1 cellular context compared by ENCODE assay signal in genomic region chr10:63155388-63156028, GRCh38.
TF ChIP-seq lines count a peak whose summit lies in the region.

No MANE protein-coding gene starts in this region.

TF ChIP-seq in GM23338, 12 proteins besides CTCF, POLR2A, EP300 and RAD21 (continued from another document):
- TF ChIP-seq, protein P1, sequence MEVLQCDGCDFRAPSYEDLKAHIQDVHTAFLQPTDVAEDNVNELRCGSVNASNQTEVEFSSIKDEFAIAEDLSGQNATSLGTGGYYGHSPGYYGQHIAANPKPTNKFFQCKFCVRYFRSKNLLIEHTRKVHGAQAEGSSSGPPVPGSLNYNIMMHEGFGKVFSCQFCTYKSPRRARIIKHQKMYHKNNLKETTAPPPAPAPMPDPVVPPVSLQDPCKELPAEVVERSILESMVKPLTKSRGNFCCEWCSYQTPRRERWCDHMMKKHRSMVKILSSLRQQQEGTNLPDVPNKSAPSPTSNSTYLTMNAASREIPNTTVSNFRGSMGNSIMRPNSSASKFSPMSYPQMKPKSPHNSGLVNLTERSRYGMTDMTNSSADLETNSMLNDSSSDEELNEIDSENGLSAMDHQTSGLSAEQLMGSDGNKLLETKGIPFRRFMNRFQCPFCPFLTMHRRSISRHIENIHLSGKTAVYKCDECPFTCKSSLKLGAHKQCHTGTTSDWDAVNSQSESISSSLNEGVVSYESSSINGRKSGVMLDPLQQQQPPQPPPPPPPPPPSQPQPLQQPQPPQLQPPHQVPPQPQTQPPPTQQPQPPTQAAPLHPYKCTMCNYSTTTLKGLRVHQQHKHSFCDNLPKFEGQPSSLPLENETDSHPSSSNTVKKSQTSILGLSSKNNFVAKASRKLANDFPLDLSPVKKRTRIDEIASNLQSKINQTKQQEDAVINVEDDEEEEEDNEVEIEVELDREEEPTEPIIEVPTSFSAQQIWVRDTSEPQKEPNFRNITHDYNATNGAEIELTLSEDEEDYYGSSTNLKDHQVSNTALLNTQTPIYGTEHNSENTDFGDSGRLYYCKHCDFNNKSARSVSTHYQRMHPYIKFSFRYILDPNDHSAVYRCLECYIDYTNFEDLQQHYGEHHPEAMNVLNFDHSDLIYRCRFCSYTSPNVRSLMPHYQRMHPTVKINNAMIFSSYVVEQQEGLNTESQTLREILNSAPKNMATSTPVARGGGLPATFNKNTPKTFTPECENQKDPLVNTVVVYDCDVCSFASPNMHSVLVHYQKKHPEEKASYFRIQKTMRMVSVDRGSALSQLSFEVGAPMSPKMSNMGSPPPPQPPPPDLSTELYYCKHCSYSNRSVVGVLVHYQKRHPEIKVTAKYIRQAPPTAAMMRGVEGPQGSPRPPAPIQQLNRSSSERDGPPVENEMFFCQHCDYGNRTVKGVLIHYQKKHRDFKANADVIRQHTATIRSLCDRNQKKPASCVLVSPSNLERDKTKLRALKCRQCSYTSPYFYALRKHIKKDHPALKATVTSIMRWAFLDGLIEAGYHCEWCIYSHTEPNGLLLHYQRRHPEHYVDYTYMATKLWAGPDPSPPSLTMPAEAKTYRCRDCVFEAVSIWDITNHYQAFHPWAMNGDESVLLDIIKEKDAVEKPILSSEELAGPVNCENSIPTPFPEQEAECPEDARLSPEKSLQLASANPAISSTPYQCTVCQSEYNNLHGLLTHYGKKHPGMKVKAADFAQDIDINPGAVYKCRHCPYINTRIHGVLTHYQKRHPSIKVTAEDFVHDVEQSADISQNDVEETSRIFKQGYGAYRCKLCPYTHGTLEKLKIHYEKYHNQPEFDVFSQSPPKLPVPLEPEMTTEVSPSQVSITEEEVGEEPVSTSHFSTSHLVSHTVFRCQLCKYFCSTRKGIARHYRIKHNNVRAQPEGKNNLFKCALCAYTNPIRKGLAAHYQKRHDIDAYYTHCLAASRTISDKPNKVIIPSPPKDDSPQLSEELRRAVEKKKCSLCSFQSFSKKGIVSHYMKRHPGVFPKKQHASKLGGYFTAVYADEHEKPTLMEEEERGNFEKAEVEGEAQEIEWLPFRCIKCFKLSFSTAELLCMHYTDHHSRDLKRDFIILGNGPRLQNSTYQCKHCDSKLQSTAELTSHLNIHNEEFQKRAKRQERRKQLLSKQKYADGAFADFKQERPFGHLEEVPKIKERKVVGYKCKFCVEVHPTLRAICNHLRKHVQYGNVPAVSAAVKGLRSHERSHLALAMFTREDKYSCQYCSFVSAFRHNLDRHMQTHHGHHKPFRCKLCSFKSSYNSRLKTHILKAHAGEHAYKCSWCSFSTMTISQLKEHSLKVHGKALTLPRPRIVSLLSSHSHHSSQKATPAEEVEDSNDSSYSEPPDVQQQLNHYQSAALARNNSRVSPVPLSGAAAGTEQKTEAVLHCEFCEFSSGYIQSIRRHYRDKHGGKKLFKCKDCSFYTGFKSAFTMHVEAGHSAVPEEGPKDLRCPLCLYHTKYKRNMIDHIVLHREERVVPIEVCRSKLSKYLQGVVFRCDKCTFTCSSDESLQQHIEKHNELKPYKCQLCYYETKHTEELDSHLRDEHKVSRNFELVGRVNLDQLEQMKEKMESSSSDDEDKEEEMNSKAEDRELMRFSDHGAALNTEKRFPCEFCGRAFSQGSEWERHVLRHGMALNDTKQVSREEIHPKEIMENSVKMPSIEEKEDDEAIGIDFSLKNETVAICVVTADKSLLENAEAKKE (CRISPR knock-in tag; IDR thresholded peaks at IDR 0.05), result no peak
- TF ChIP-seq EZH2phosphoT487 (IDR thresholded peaks at IDR 0.05; ENCODE audit: unreplicated experiment) (no peak), STAT1 (IDR thresholded peaks at IDR 0.05; ENCODE audit: unreplicated experiment) (no peak), POLR2AphosphoS5 (IDR thresholded peaks at IDR 0.05; ENCODE audit: low read depth) (no peak)
- TF ChIP-seq, protein P2, sequence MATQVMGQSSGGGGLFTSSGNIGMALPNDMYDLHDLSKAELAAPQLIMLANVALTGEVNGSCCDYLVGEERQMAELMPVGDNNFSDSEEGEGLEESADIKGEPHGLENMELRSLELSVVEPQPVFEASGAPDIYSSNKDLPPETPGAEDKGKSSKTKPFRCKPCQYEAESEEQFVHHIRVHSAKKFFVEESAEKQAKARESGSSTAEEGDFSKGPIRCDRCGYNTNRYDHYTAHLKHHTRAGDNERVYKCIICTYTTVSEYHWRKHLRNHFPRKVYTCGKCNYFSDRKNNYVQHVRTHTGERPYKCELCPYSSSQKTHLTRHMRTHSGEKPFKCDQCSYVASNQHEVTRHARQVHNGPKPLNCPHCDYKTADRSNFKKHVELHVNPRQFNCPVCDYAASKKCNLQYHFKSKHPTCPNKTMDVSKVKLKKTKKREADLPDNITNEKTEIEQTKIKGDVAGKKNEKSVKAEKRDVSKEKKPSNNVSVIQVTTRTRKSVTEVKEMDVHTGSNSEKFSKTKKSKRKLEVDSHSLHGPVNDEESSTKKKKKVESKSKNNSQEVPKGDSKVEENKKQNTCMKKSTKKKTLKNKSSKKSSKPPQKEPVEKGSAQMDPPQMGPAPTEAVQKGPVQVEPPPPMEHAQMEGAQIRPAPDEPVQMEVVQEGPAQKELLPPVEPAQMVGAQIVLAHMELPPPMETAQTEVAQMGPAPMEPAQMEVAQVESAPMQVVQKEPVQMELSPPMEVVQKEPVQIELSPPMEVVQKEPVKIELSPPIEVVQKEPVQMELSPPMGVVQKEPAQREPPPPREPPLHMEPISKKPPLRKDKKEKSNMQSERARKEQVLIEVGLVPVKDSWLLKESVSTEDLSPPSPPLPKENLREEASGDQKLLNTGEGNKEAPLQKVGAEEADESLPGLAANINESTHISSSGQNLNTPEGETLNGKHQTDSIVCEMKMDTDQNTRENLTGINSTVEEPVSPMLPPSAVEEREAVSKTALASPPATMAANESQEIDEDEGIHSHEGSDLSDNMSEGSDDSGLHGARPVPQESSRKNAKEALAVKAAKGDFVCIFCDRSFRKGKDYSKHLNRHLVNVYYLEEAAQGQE (IDR thresholded peaks at IDR 0.05; ENCODE audit: unreplicated experiment), result no peak
